ENCODE assay signal across 10 cellular contexts in the genomic region with DNA sequence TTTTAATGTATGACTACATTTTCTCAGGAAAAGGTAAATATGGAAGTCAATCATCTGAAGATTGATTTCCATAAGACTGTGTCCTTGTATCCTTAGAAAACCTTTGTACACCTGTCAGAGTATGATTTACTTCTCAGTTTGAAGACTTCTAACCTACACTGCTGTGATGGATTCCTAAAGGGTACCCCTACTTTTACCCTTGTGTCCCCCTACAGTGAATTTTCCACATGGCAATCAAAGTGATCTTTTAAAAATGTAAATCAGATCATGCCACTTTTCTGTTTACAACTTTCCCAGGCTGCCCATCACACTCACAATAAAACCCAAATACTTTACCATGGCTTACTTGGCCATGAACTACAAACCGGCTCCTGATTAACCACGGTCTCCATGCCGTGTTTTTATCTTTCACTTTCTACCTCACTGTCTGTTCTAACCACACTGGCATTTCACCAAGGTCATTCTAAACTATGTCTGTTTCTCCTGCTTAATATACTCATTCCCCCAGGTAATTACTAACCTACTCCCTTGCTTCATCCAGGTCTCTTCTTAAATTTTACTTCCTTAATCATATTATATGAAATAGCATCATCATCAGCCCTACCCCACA.
DNase-seq lines count a peak whose midpoint lies in the region; ATAC-seq, FAIRE-seq and TF ChIP-seq lines count a peak whose summit lies in the region.
"Had no signal": no experiment of that assay in that cellular context is flagged by ENCODE, and none has a peak within 500 bp of the region (broad histone marks: within the 10 kb centered on the region; RNA-seq: fewer than 3 reads in every experiment).

No MANE protein-coding gene starts in this region.

- TF ChIP-seq CTCF in DND-41 (IDR thresholded peaks at IDR 0.05; ENCODE audit: borderline replicate concordance, extremely low read depth, low read length, poor library complexity, severe bottlenecking), result no peak
- no peak for TF ChIP-seq CTCF in brain microvascular endothelial cell (IDR thresholded peaks at IDR 0.05; ENCODE audit: low read depth, low read length, missing control alignments)

- H2AFZ ChIP-seq in DND-41 (ENCODE audit: low read depth, low read length), result no peak overlapping the region

- H3K79me2 ChIP-seq in DND-41 (ENCODE audit: insufficient read depth, low read length), result no peaks in the 10 kb centered on the region

- H3K27me3 ChIP-seq in DND-41 (ENCODE audit: insufficient read depth, low read length, poor library complexity), result no peaks in the 10 kb centered on the region
- no peaks in the 10 kb centered on the region for H3K27me3 ChIP-seq in brain microvascular endothelial cell (replicated peaks)

- no peaks in the 10 kb centered on the region for H3K36me3 ChIP-seq in DND-41 (ENCODE audit: insufficient read depth, low read length)
- H3K36me3 ChIP-seq in brain microvascular endothelial cell (replicated peaks), result no peaks in the 10 kb centered on the region

- H3K9me3 ChIP-seq in DND-41 (ENCODE audit: insufficient read depth, low read length, severe bottlenecking), result no peaks in the 10 kb centered on the region

- no peak overlapping the region for H3K4me3 ChIP-seq in DND-41 (ENCODE audit: low read depth in 1 of 2, low read length in 2 of 2)
- no peak overlapping the region for H3K4me3 ChIP-seq in brain microvascular endothelial cell (ENCODE audit: low read depth, low read length)

- in situ Hi-C loops in brain microvascular endothelial cell (cut with HindIII; ENCODE audit: low pct_ligation_motif_present, low sequenced_read_pairs), result no loop called here

- no peak for FAIRE-seq in urothelium cell line (lab: Jason Lieb, UNC)

- H3K4me1 ChIP-seq in DND-41 (ENCODE audit: insufficient read depth, low read length), result peaks cover 2% of the 10 kb centered on the region; the same call in 1 of the 2 replicates

- DNase-seq in DND-41 (no peak), brain microvascular endothelial cell (peak; percentile 29), NCI-H1930 (lab: John Stamatoyannopoulos, UW) (no peak), urothelium cell line (ENCODE audit: low spot score) (no peak), NCI-H345 (lab: John Stamatoyannopoulos, UW) (no peak), nucleus accumbens (lab: John Stamatoyannopoulos, UW) (no peak)
- DNase-seq: activated gamma-delta T cell, NCI-H2029 had no signal

- peak; percentile 64; the same call in 2 of the 3 replicates for ATAC-seq in DND-41 (ENCODE audit: insufficient read depth, low read depth)
- peak; percentile 83 for ATAC-seq in GM19463 (IDR thresholded peaks at IDR 0.05; ENCODE audit: unreplicated experiment)
- ATAC-seq in HG03432 (IDR thresholded peaks at IDR 0.05; ENCODE audit: unreplicated experiment), result peak; percentile 91

- H3K9ac ChIP-seq in DND-41 (ENCODE audit: low read depth, low read length), result no peak overlapping the region

- no peak overlapping the region for H3K4me2 ChIP-seq in DND-41 (ENCODE audit: insufficient read depth, low read length)

- H3K27ac ChIP-seq in DND-41 (ENCODE audit: low read length) (no peak overlapping the region), brain microvascular endothelial cell (no peak overlapping the region)

- H4K20me1 ChIP-seq in DND-41 (ENCODE audit: insufficient read depth, low read length), result no peaks in the 10 kb centered on the region
